27 cellular contexts compared by ENCODE assay signal in the genomic region with DNA sequence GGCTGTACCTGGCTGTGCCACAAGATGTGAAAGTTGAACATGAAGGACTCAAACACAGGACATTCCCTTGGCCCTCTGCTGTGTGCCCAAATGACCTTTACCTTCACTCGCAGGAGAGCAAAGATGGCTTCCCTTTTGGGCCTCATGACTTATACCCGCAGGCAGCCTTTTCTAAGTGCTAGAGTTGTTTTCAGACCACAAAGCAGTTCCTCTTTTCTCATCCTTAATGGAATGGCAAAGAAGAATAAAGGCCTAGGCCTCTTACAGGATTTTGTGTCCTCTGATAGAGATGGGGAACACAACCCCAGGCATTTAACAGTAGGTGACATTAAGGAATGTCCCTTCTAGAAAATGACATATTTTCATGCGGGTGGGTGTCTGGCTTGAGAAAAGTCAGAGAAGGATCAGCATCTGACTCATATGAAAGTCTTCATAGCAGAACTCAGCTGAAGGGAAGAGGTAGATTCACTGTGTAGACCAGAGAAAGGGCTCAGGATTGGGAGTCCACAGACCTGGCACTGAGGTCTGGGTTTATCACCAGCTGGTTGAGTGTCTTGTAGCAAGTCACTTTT.
"Had no signal": no experiment of that assay in that cellular context is flagged by ENCODE, and none has a peak within 500 bp of the region (broad histone marks: within the 10 kb centered on the region; RNA-seq: fewer than 3 reads in every experiment).

No MANE protein-coding gene starts in this region.

- FAIRE-seq: endothelial cell of umbilical vein, keratinocyte, small intestine had no signal

- DNase-seq: activated B cell treated with CpG ODN at 0.5 μM for 24 hours; activated CD8-positive, alpha-beta memory T cell treated with anti-CD3 and anti-CD28 coated beads, Interleukin-2, amount 10 ng/mL, durations not matched to agents 7 days and 5 days; activated CD8-positive, alpha-beta T cell treated with anti-CD3 and anti-CD28 coated beads, Interleukin-2, amount 10 ng/mL, durations not matched to agents 7 days and 5 days; activated naive CD8-positive, alpha-beta T cell treated with anti-CD3 and anti-CD28 coated beads, Interleukin-2, amount 50 U/mL, for 24 hours; activated T-cell treated with anti-CD3 and anti-CD28 coated beads, Interleukin-2, amount 50 U/mL, for 48 hours; central memory CD4-positive, alpha-beta T cell; hippocampal formation; left cardiac atrium; left ventricle myocardium superior; mucosa of descending colon; sigmoid colon; stimulated activated CD4-positive, alpha-beta T cell treated with anti-CD3 and anti-CD28 coated beads, Interleukin-4, amount 100 ng/mL, for 24 hours; stimulated activated naive CD8-positive, alpha-beta T cell treated with anti-CD3 and anti-CD28 coated beads, Interleukin-15, amount 100 ng/mL, for 72 hours; substantia nigra; upper lobe of left lung had no signal

- H3K9me3 ChIP-seq: breast epithelium, gastroesophageal sphincter, mucosa of descending colon, neutrophil, prostate gland, sigmoid colon, upper lobe of left lung, vagina had no signal

- H3K4me1 ChIP-seq: breast epithelium, gastroesophageal sphincter, prostate gland had no signal

- H3K27ac ChIP-seq: breast epithelium, gastroesophageal sphincter, neutrophil, prostate gland, sigmoid colon, upper lobe of left lung, vagina had no signal

- H3K27ac Mint-ChIP-seq: activated B cell treated with CpG ODN at 0.5 μM for 24 hours; activated CD8-positive, alpha-beta memory T cell treated with anti-CD3 and anti-CD28 coated beads, Interleukin-2, amount 10 ng/mL, durations not matched to agents 7 days and 5 days; activated CD8-positive, alpha-beta T cell treated with anti-CD3 and anti-CD28 coated beads, Interleukin-2, amount 10 ng/mL, durations not matched to agents 7 days and 5 days; activated naive CD4-positive, alpha-beta T cell treated with anti-CD3 and anti-CD28 coated beads, Interleukin-2, amount 50 U/mL, for 24 hours; activated naive CD8-positive, alpha-beta T cell treated with anti-CD3 and anti-CD28 coated beads, Interleukin-2, amount 50 U/mL, for 24 hours; activated T-helper 2 cell treated with anti-CD3 and anti-CD28 coated beads, Interferon-gamma antibody, Interleukin-2, Interleukin-4, amounts not matched to agents 10 μg/mL and 5 μg/mL and 100 μg/mL, durations not matched to agents 14 hours and 24 hours and 36 hours; stimulated activated effector memory CD8-positive, alpha-beta T cell treated with anti-CD3 and anti-CD28 coated beads, Interleukin-12 subunit alpha, Interleukin-12 subunit beta, amount 100 ng/mL, for 72 hours; stimulated activated naive CD8-positive, alpha-beta T cell treated with anti-CD3 and anti-CD28 coated beads, Interleukin-15, amount 100 ng/mL, for 72 hours had no signal

- H3K4me3 ChIP-seq: breast epithelium, gastroesophageal sphincter, mucosa of descending colon, prostate gland, sigmoid colon, upper lobe of left lung, vagina had no signal

- H3K4me3 Mint-ChIP-seq: activated B cell treated with CpG ODN at 0.5 μM for 24 hours; activated CD8-positive, alpha-beta memory T cell treated with anti-CD3 and anti-CD28 coated beads, Interleukin-2, amount 10 ng/mL, durations not matched to agents 7 days and 5 days; activated CD8-positive, alpha-beta T cell treated with anti-CD3 and anti-CD28 coated beads, Interleukin-2, amount 10 ng/mL, durations not matched to agents 7 days and 5 days; activated naive CD4-positive, alpha-beta T cell treated with anti-CD3 and anti-CD28 coated beads, Interleukin-2, amount 50 U/mL, for 24 hours; activated naive CD8-positive, alpha-beta T cell treated with anti-CD3 and anti-CD28 coated beads, Interleukin-2, amount 50 U/mL, for 24 hours; nephron; stimulated activated effector memory CD8-positive, alpha-beta T cell treated with anti-CD3 and anti-CD28 coated beads, Interleukin-12 subunit alpha, Interleukin-12 subunit beta, amount 100 ng/mL, for 72 hours; stimulated activated naive CD8-positive, alpha-beta T cell treated with anti-CD3 and anti-CD28 coated beads, Interleukin-15, amount 100 ng/mL, for 72 hours had no signal

- H3K36me3 Mint-ChIP-seq: activated CD8-positive, alpha-beta memory T cell treated with anti-CD3 and anti-CD28 coated beads, Interleukin-2, amount 10 ng/mL, durations not matched to agents 7 days and 5 days; activated naive CD4-positive, alpha-beta T cell treated with anti-CD3 and anti-CD28 coated beads, Interleukin-2, amount 50 U/mL, for 24 hours; stimulated activated effector memory CD8-positive, alpha-beta T cell treated with anti-CD3 and anti-CD28 coated beads, Interleukin-12 subunit alpha, Interleukin-12 subunit beta, amount 100 ng/mL, for 72 hours had no signal

- H3K27me3 Mint-ChIP-seq: activated B cell treated with CpG ODN at 0.5 μM for 24 hours; activated CD8-positive, alpha-beta memory T cell treated with anti-CD3 and anti-CD28 coated beads, Interleukin-2, amount 10 ng/mL, durations not matched to agents 7 days and 5 days; activated naive CD4-positive, alpha-beta T cell treated with anti-CD3 and anti-CD28 coated beads, Interleukin-2, amount 50 U/mL, for 24 hours; activated naive CD8-positive, alpha-beta T cell treated with anti-CD3 and anti-CD28 coated beads, Interleukin-2, amount 50 U/mL, for 24 hours; stimulated activated naive CD8-positive, alpha-beta T cell treated with anti-CD3 and anti-CD28 coated beads, Interleukin-15, amount 100 ng/mL, for 72 hours had no signal

- H3K4me1 Mint-ChIP-seq: activated B cell treated with CpG ODN at 0.5 μM for 24 hours; activated CD8-positive, alpha-beta memory T cell treated with anti-CD3 and anti-CD28 coated beads, Interleukin-2, amount 10 ng/mL, durations not matched to agents 7 days and 5 days; activated naive CD4-positive, alpha-beta T cell treated with anti-CD3 and anti-CD28 coated beads, Interleukin-2, amount 50 U/mL, for 24 hours; activated naive CD8-positive, alpha-beta T cell treated with anti-CD3 and anti-CD28 coated beads, Interleukin-2, amount 50 U/mL, for 24 hours; stimulated activated effector memory CD8-positive, alpha-beta T cell treated with anti-CD3 and anti-CD28 coated beads, Interleukin-12 subunit alpha, Interleukin-12 subunit beta, amount 100 ng/mL, for 72 hours; stimulated activated naive CD8-positive, alpha-beta T cell treated with anti-CD3 and anti-CD28 coated beads, Interleukin-15, amount 100 ng/mL, for 72 hours had no signal

- ATAC-seq: activated CD8-positive, alpha-beta memory T cell treated with anti-CD3 and anti-CD28 coated beads, Interleukin-2, amount 10 ng/mL, durations not matched to agents 7 days and 5 days; activated CD8-positive, alpha-beta T cell treated with anti-CD3 and anti-CD28 coated beads, Interleukin-2, amount 10 ng/mL, durations not matched to agents 7 days and 5 days; activated naive CD8-positive, alpha-beta T cell treated with anti-CD3 and anti-CD28 coated beads, Interleukin-2, amount 50 U/mL, for 24 hours; gastroesophageal sphincter; left cardiac atrium; left ventricle myocardium superior; mucosa of descending colon; stimulated activated effector memory CD8-positive, alpha-beta T cell treated with anti-CD3 and anti-CD28 coated beads, Interleukin-12 subunit alpha, Interleukin-12 subunit beta, amount 100 ng/mL, for 72 hours; stimulated activated naive CD8-positive, alpha-beta T cell treated with anti-CD3 and anti-CD28 coated beads, Interleukin-15, amount 100 ng/mL, for 72 hours had no signal

- H3K27me3 ChIP-seq: breast epithelium, gastroesophageal sphincter, neutrophil, upper lobe of left lung, vagina had no signal

- H3K9me3 Mint-ChIP-seq: activated B cell treated with CpG ODN at 0.5 μM for 24 hours; activated naive CD4-positive, alpha-beta T cell treated with anti-CD3 and anti-CD28 coated beads, Interleukin-2, amount 50 U/mL, for 24 hours; activated T-helper 2 cell treated with anti-CD3 and anti-CD28 coated beads, Interferon-gamma antibody, Interleukin-2, Interleukin-4, amounts not matched to agents 10 μg/mL and 5 μg/mL and 100 μg/mL, durations not matched to agents 14 hours and 24 hours and 36 hours; nephron; stimulated activated effector memory CD8-positive, alpha-beta T cell treated with anti-CD3 and anti-CD28 coated beads, Interleukin-12 subunit alpha, Interleukin-12 subunit beta, amount 100 ng/mL, for 72 hours had no signal

- H3K36me3 ChIP-seq: breast epithelium, gastroesophageal sphincter, neutrophil, prostate gland, sigmoid colon, upper lobe of left lung, vagina had no signal
